In genomic region chr1:185920602-185921001, GRCh38 we compare ENCODE assay signal across 23 cellular contexts.
DNase-seq lines count a peak whose midpoint lies in the region; ATAC-seq, FAIRE-seq and TF ChIP-seq lines count a peak whose summit lies in the region.
"Had no signal": no experiment of that assay in that cellular context is flagged by ENCODE, and none has a peak within 500 bp of the region (broad histone marks: within the 10 kb centered on the region; RNA-seq: fewer than 3 reads in every experiment).

No MANE protein-coding gene starts in this region.

- FAIRE-seq in RCC 7860 (lab: Jason Lieb, UNC), result no peak
- FAIRE-seq: keratinocyte had no signal

- no peak overlapping the region for H3K4me3 ChIP-seq in epithelial cell of esophagus (ENCODE audit: low read length)
- H3K4me3 ChIP-seq: BLaER1 treated with 17β-estradiol and CSF1 and Interleukin-3, amounts not matched to agents 10 nM and 100 nM; MG63; upper lobe of right lung had no signal

- ATAC-seq in GM18868 (IDR thresholded peaks at IDR 0.05; ENCODE audit: unreplicated experiment) (peak; percentile 55), GM21619 (IDR thresholded peaks at IDR 0.05; ENCODE audit: unreplicated experiment) (peak; percentile 53), HG02588 (IDR thresholded peaks at IDR 0.05; ENCODE audit: unreplicated experiment) (no peak)
- ATAC-seq: activated CD8-positive, alpha-beta T cell treated with anti-CD3 and anti-CD28 coated beads for 36 hours; esophagus mucosa; foreskin keratinocyte; left ventricle myocardium superior; upper lobe of right lung had no signal

- DNase-seq in NCI-H1694 treated with DMSO at 0.1 percent for 48 hours (lab: John Stamatoyannopoulos, UW) (peak; percentile 46), epithelial cell of esophagus (ENCODE audit: low read depth) (peak; percentile 37), RCC 7860 (ENCODE audit: low spot score) (no peak), SHP77 treated with DMSO at 0.1 percent for 48 hours (lab: John Stamatoyannopoulos, UW) (no peak)
- DNase-seq: activated CD8-positive, alpha-beta memory T cell treated with anti-CD3 and anti-CD28 coated beads, Interleukin-2, amount 50 U/mL, for 48 hours; activated CD8-positive, alpha-beta T cell treated with anti-CD3 and anti-CD28 coated beads for 36 hours; activated naive CD4-positive, alpha-beta T cell treated with anti-CD3 and anti-CD28 coated beads for 36 hours; foreskin keratinocyte; GDM1; head of caudate nucleus; left ventricle myocardium superior; MG63; NCI-H1436 treated with DMSO at 0.1 percent for 48 hours; NCI-H82; small intestine; stimulated activated naive CD4-positive, alpha-beta T cell treated with Interleukin-2 at 50 U/mL for 16 hours; upper lobe of right lung had no signal

- no peak for TF ChIP-seq CTCF in epithelial cell of esophagus (IDR thresholded peaks at IDR 0.05; ENCODE audit: insufficient read depth, low read depth, low read length, missing control alignments)

Comparison
In these comparisons a context has a peak if more than half of its experiments do, and no peak if none do; other contexts are left out.
1. DNase-seq: peak in NCI-H1694 treated with DMSO at 0.1 percent for 48 hours (single experiment) and epithelial cell of esophagus (single experiment); none in RCC 7860 (single experiment) and SHP77 treated with DMSO at 0.1 percent for 48 hours (single experiment).